ENCODE assay signal across 9 cellular contexts in genomic region chr12:72272731-72273498, GRCh38. TPM values are rescaled to one million over a fixed set of nuclear protein-coding genes. Genes with fewer than 3 reads are reported as not detected.
DNase-seq lines count a peak whose midpoint lies in the region; ATAC-seq and TF ChIP-seq lines count a peak whose summit lies in the region.
"Had no signal": no experiment of that assay in that cellular context is flagged by ENCODE, and none has a peak within 500 bp of the region (broad histone marks: within the 10 kb centered on the region; RNA-seq: fewer than 3 reads in every experiment).

No MANE protein-coding gene starts in this region.

- H2AFZ ChIP-seq in smooth muscle cell (ENCODE audit: low read depth) (peak overlapping the region; percentile 64), MM.1S (ENCODE audit: low read length) (no peak overlapping the region)

- peaks cover 57% of the 10 kb centered on the region for H3K27me3 Mint-ChIP-seq in WTC11 (ENCODE audit: low read depth)

- CTCF ChIA-PET in WTC11 (lab: Charles Lee): interaction anchor here (0.7 to 3.1 kb wide), 9 partner anchors 9 to 314 kb away, joined by 3 to 10 read pairs (median 8); no protein-coding TSS in a partner anchor

- H3K4me2 ChIP-seq in smooth muscle cell: peak overlapping the region; percentile 90
- no peak overlapping the region for H3K4me2 ChIP-seq in MM.1S (ENCODE audit: low read depth, low read length)

- H3K9ac ChIP-seq in iPS-15b (ENCODE audit: low read depth, low read length) (peak overlapping the region; percentile 29), smooth muscle cell (ENCODE audit: low read depth) (no peak overlapping the region), MM.1S (ENCODE audit: low read length) (no peak overlapping the region)

- H3K27ac Mint-ChIP-seq in WTC11: no peak overlapping the region
- H3K27ac Mint-ChIP-seq: IgD-negative memory B cell had no signal

- H4K20me1 ChIP-seq in smooth muscle cell (ENCODE audit: low read depth) (no peaks in the 10 kb centered on the region), MM.1S (ENCODE audit: insufficient read depth, low read length) (no peaks in the 10 kb centered on the region)

- 1% methylated on average over 79 of the region's 79 CpGs for WGBS in smooth muscle cell (ENCODE audit: low lambda C conversion rate)

- H3K4me1 ChIP-seq in iPS-15b (ENCODE audit: control insufficient read depth, insufficient read depth, low read length) (peaks cover 6% of the 10 kb centered on the region), smooth muscle cell (ENCODE audit: low read depth) (no peaks in the 10 kb centered on the region), MM.1S (ENCODE audit: low read length) (no peaks in the 10 kb centered on the region)

- H3K36me3 Mint-ChIP-seq in WTC11: no peaks in the 10 kb centered on the region
- H3K36me3 Mint-ChIP-seq: IgD-negative memory B cell had no signal

- POLR2A ChIA-PET in WTC11 (lab: Charles Lee): no interaction called here

- DNase-seq in GM20000 (ENCODE audit: low spot score) (peak; percentile 32), WTC11 (ENCODE audit: low spot score) (peak; percentile 24), smooth muscle cell (lab: John Stamatoyannopoulos, UW; ENCODE audit: unreplicated experiment) (no peak), SW480 (ENCODE audit: low spot score) (no peak), MM.1S (no peak), OCI-M1 (lab: John Stamatoyannopoulos, UW) (no peak)

- H3K27ac ChIP-seq in smooth muscle cell (ENCODE audit: low read depth) (no peak overlapping the region), MM.1S (ENCODE audit: low read length) (no peak overlapping the region)

- H3K36me3 ChIP-seq in iPS-15b (ENCODE audit: control insufficient read depth, insufficient read depth, low read length) (no peaks in the 10 kb centered on the region), smooth muscle cell (ENCODE audit: low read depth) (no peaks in the 10 kb centered on the region), MM.1S (replicated peaks; ENCODE audit: insufficient read depth, low read length) (no peaks in the 10 kb centered on the region)

- no peaks in the 10 kb centered on the region for H3K9me3 Mint-ChIP-seq in WTC11
- H3K9me3 Mint-ChIP-seq: IgD-negative memory B cell had no signal

- H3F3A ChIP-seq in smooth muscle cell (ENCODE audit: low read depth) (no peaks in the 10 kb centered on the region), MM.1S (ENCODE audit: insufficient read depth, low read length) (no peaks in the 10 kb centered on the region)

- H3K9me2 ChIP-seq in MM.1S (replicated peaks; ENCODE audit: insufficient read depth, low read length): no peaks in the 10 kb centered on the region

- no peaks in the 10 kb centered on the region for H3K9me3 ChIP-seq in iPS-15b (ENCODE audit: control insufficient read depth, insufficient read depth, low read length)
- H3K9me3 ChIP-seq in smooth muscle cell (replicated peaks; ENCODE audit: low read depth): no peaks in the 10 kb centered on the region
- H3K9me3 ChIP-seq in MM.1S (replicated peaks; ENCODE audit: insufficient read depth, low read length): no peaks in the 10 kb centered on the region

- peaks cover 44% of the 10 kb centered on the region for H3K4me1 Mint-ChIP-seq in WTC11

- ATAC-seq in WTC11 (peak; percentile 2; the same call in 1 of the 2 replicates), HG02763 (IDR thresholded peaks at IDR 0.05; ENCODE audit: unreplicated experiment) (no peak)

- no peak for TF ChIP-seq CTCF in GM20000 (IDR thresholded peaks at IDR 0.05; ENCODE audit: extremely low read depth, missing control alignments)
- TF ChIP-seq CTCF in WTC11 (IDR thresholded peaks at IDR 0.05): no peak
- no peak for TF ChIP-seq CTCF in smooth muscle cell (IDR thresholded peaks at IDR 0.05; ENCODE audit: borderline replicate concordance, insufficient read depth, poor library complexity, severe bottlenecking)
- TF ChIP-seq CTCF in MM.1S (IDR thresholded peaks at IDR 0.05; ENCODE audit: low read length): no peak

- H3K79me2 ChIP-seq in smooth muscle cell (ENCODE audit: low read depth) (no peaks in the 10 kb centered on the region), MM.1S (ENCODE audit: low read length) (no peaks in the 10 kb centered on the region)

- H3K4me3 ChIP-seq in iPS-15b (ENCODE audit: low read depth, low read length) (peak overlapping the region; percentile 63), smooth muscle cell (peak overlapping the region; percentile 61), MM.1S (ENCODE audit: low read length) (no peak overlapping the region)

- peak overlapping the region; percentile 92 for H3K4me3 Mint-ChIP-seq in WTC11

- peaks cover 22% of the 10 kb centered on the region for H3K27me3 ChIP-seq in iPS-15b (ENCODE audit: control insufficient read depth, insufficient read depth, low read length)
- peaks cover 22% of the 10 kb centered on the region for H3K27me3 ChIP-seq in smooth muscle cell (ENCODE audit: low read depth)
- H3K27me3 ChIP-seq in MM.1S (replicated peaks; ENCODE audit: insufficient read depth, low read length): no peaks in the 10 kb centered on the region

TF ChIP-seq in WTC11, 78 proteins besides CTCF, POLR2A, EP300 and RAD21 (continues in another document):
- TF ChIP-seq HMGA2 (CRISPR knock-in tag; IDR thresholded peaks at IDR 0.05) (no peak), NFATC4 (CRISPR knock-in tag; IDR thresholded peaks at IDR 0.05) (no peak), GRHL2 (CRISPR knock-in tag; IDR thresholded peaks at IDR 0.05; ENCODE audit: insufficient replicate concordance, severe bottlenecking) (no peak), FOXP1 (CRISPR knock-in tag; IDR thresholded peaks at IDR 0.05; ENCODE audit: borderline replicate concordance) (peak; percentile 28; the same call in 1 of the 2 replicates), CDX4 (CRISPR knock-in tag; IDR thresholded peaks at IDR 0.05; ENCODE audit: borderline replicate concordance) (no peak), GTF2I (CRISPR knock-in tag; conservative IDR thresholded peaks at IDR 0.05) (no peak), CREB1 (CRISPR knock-in tag; IDR thresholded peaks at IDR 0.05) (0 out of 2 replicates have a peak, but pooled peaks have one; percentile 30), ZNF281 (CRISPR knock-in tag; IDR thresholded peaks at IDR 0.05) (no peak), TEAD4 (CRISPR knock-in tag; IDR thresholded peaks at IDR 0.05) (no peak), HMGXB4 (CRISPR knock-in tag; IDR thresholded peaks at IDR 0.05) (no peak; the same call in 1 of the 2 replicates), MYBL2 (CRISPR knock-in tag; IDR thresholded peaks at IDR 0.05) (0 out of 2 replicates have a peak, but pooled peaks have one; percentile 5), ATF1 (CRISPR knock-in tag; IDR thresholded peaks at IDR 0.05) (no peak), ZMAT4 (CRISPR knock-in tag; IDR thresholded peaks at IDR 0.05) (no peak)

RNA-seq across cellular contexts. Expression of gene TRHDE, which starts 0.7 kb away (rescaled TPM):
- total RNA-seq in WTC11 (2021) (1.6 to 5.5 TPM (median 3.8 TPM) in 3 replicates), smooth muscle cell (0.81 and 12.5 TPM in 2 replicates)
- polyA plus RNA-seq in smooth muscle cell: 0.06 and 0.32 TPM in 2 replicates
- polyA plus RNA-seq: IgD-negative memory B cell had no signal

Comparison
In these comparisons a context has a peak if more than half of its experiments do, and no peak if none do; other contexts are left out.
1. DNase-seq: peak in GM20000 (single experiment) and WTC11 (single experiment); none in smooth muscle cell (single experiment), SW480 (single experiment), MM.1S (single experiment) and OCI-M1 (single experiment).